In the genomic region with DNA sequence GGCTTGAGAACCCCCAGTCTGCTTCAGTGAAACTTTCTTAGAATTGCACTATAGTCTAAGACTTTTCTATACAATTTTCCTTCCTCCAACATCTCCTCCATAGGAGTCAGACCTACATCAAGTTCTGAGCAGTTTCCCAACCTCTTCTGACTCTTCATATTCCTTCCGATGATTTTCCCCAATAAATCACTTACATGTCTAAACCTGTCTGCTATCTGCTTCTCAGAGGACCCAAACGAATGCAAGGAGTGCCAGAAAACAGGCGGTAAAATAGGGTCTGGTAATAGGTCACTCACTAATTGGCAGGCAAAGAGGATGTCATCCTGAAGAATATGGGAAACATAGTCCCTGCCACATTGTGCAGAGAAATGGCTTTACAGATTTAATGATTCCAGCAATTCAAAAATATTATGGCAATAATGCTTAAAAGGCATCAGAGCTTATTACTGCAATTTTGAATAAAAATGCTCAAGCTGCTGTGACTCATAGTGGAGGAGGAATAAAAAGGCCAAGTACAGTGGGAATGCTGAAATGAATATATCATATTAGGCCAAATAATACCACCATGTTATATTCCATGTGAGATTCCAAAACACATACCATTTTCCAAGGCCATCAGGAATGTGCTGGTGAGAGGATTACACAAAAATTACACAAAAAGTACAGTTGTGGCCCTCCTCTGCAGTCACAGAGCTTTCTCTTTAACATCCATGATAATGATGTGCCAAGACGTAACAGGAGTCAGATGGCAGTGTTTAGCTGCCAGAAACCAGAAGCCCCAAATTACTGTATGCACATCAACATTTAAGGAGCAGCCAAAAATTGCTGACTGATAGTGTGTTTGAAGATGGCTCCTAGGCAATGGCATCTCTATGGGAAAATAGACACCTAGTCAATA, we compare ENCODE assay signal across 1 cellular context.
TF ChIP-seq lines count a peak whose summit lies in the region.

No MANE protein-coding gene starts in this region.

TF ChIP-seq in IMR-90, 13 proteins besides CTCF, POLR2A, EP300 and RAD21 (continued from another document):
- TF ChIP-seq, protein P1, sequence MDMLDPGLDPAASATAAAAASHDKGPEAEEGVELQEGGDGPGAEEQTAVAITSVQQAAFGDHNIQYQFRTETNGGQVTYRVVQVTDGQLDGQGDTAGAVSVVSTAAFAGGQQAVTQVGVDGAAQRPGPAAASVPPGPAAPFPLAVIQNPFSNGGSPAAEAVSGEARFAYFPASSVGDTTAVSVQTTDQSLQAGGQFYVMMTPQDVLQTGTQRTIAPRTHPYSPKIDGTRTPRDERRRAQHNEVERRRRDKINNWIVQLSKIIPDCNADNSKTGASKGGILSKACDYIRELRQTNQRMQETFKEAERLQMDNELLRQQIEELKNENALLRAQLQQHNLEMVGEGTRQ (IDR thresholded peaks at IDR 0.05; ENCODE audit: low read depth, low read length): no peak
- no peak for TF ChIP-seq MAFK (IDR thresholded peaks at IDR 0.05; ENCODE audit: low read depth, low read length)
TF ChIP-seq in IMR-90: peak in this region for 0.
